7 cellular contexts compared by ENCODE assay signal in genomic region chr1:154334647-154335350, GRCh38. TPM values are rescaled to one million over a fixed set of nuclear protein-coding genes. Genes with fewer than 3 reads are reported as not detected.
DNase-seq lines count a peak whose midpoint lies in the region; FAIRE-seq and TF ChIP-seq lines count a peak whose summit lies in the region.

No MANE protein-coding gene starts in this region.

- CTCF ChIA-PET in SK-N-SH (lab: Yijun Ruan, JAX), result interaction anchor here (0.6 to 6.7 kb wide), 50 partner anchors 8 to 233 kb away, joined by 3 to 99 read pairs (median 4); partner anchors contain the start of genes AQP10, ATP8B2, CHRNB2 and HAX1

- no peak overlapping the region for H3K4me2 ChIP-seq in SK-N-SH

- H3K79me2 ChIP-seq in SK-N-SH (ENCODE audit: insufficient read depth), result no peaks in the 10 kb centered on the region

- H3K9me3 ChIP-seq in MG63 (no peaks in the 10 kb centered on the region), SK-N-SH (no peaks in the 10 kb centered on the region), tibial nerve (no peaks in the 10 kb centered on the region)

- 35% methylated on average over 9 of the region's 9 CpGs for WGBS in SK-N-SH (ENCODE audit: low lambda C conversion rate)
- 2 to 5% methylated on average over 9 of the region's 9 CpGs for WGBS in tibial nerve, 2 donors

- H3K9ac ChIP-seq in SK-N-SH, result no peak overlapping the region

- no peak overlapping the region for H2AFZ ChIP-seq in SK-N-SH (ENCODE audit: low read depth)

- peak; percentile 92 for FAIRE-seq in GM12891 (lab: Jason Lieb, UNC)
- no peak for FAIRE-seq in frontal cortex (lab: Jason Lieb, UNC)

- peak; percentile 92 for TF ChIP-seq CTCF in SK-N-SH (IDR thresholded peaks at IDR 0.05)
- TF ChIP-seq CTCF in tibial nerve (IDR thresholded peaks at IDR 0.05), result peak; percentile 84 to 93 (median 91)

- no peak for TF ChIP-seq EP300 in SK-N-SH (IDR thresholded peaks at IDR 0.05; ENCODE audit: borderline replicate concordance in 1 of 2, low read depth in 1 of 2, low read length in 1 of 2)
- peak in 1 of 2 donors; percentile 57 for TF ChIP-seq EP300 in tibial nerve (IDR thresholded peaks at IDR 0.05)

- H3K9me2 ChIP-seq in SK-N-SH, result no peaks in the 10 kb centered on the region

- peaks cover 11% of the 10 kb centered on the region for H3F3A ChIP-seq in SK-N-SH (replicated peaks; ENCODE audit: insufficient read depth)

- DNase-seq in GM12891 (ENCODE audit: insufficient read length, low spot score) (peak; percentile 86), MG63 (peak; percentile 74), SK-N-SH (peak; percentile 88), frontal cortex (ENCODE audit: low spot score in 2 of 2) (peak; percentile 57 to 81), pons (ENCODE audit: low spot score) (peak; percentile 74), tibial nerve (ENCODE audit: low spot score in 2 of 2) (peak; percentile 77 to 85)
- DNase-seq in activated naive CD4-positive, alpha-beta T cell treated with Interleukin-2 at 50 U/mL for 16 hours, result peak; percentile 92

- peaks cover 9% of the 10 kb centered on the region for H4K20me1 ChIP-seq in SK-N-SH (ENCODE audit: insufficient read depth)

- H3K4me3 ChIP-seq in MG63 (no peak overlapping the region), SK-N-SH (ENCODE audit: low read depth in 2 of 2, low read length in 1 of 2) (peak overlapping the region in 1 of 2 experiments; percentile 10; a peak in 1 of 4 replicates), tibial nerve (no peak overlapping the region)

- H3K4me1 ChIP-seq in SK-N-SH (ENCODE audit: control insufficient read depth in 1 of 2, insufficient read depth in 2 of 2, low read depth in 1 of 2, low read length in 1 of 2) (peaks cover 2 to 7% of the 10 kb centered on the region in 2 experiments; a peak in 2 of 4 replicates), tibial nerve (peaks cover 0 to 32% (median 15%) of the 10 kb centered on the region in 4 donors)

- POLR2A ChIA-PET in SK-N-SH (lab: Yijun Ruan, JAX), result interaction anchor here (0.9 to 1.0 kb wide), 2 partner anchors 57 to 61 kb away, joined by 3 to 4 read pairs; no protein-coding TSS in a partner anchor

- H3K27me3 ChIP-seq in MG63, result no peaks in the 10 kb centered on the region
- no peaks in the 10 kb centered on the region for H3K27me3 ChIP-seq in SK-N-SH (ENCODE audit: insufficient read depth)
- no peaks in the 10 kb centered on the region for H3K27me3 ChIP-seq in tibial nerve

- H3K36me3 ChIP-seq in MG63, result peaks cover 96% of the 10 kb centered on the region
- peaks cover 60 to 65% of the 10 kb centered on the region in 2 experiments for H3K36me3 ChIP-seq in SK-N-SH (replicated peaks in 1 of 2; ENCODE audit: control insufficient read depth in 1 of 2, insufficient read depth in 2 of 2, low read length in 1 of 2)
- H3K36me3 ChIP-seq in tibial nerve, result peaks cover 3 to 76% (median 11%) of the 10 kb centered on the region in 3 donors

- H3K27ac ChIP-seq in SK-N-SH (ENCODE audit: low read depth in 2 of 2, low read length in 1 of 2) (peak overlapping the region; percentile 25 to 47; a peak in 3 of 4 replicates), tibial nerve (peak overlapping the region; percentile 44 to 82 (median 72))

- no peak for TF ChIP-seq POLR2A in GM12891 (IDR thresholded peaks at IDR 0.05; ENCODE audit: low read depth, low read length)
- TF ChIP-seq POLR2A in tibial nerve (IDR thresholded peaks at IDR 0.05), result no peak

- TF ChIP-seq RAD21 in SK-N-SH (IDR thresholded peaks at IDR 0.05; ENCODE audit: low read length), result peak; percentile 77

TF ChIP-seq in GM12891, 5 proteins besides CTCF, POLR2A, EP300 and RAD21:
- TF ChIP-seq POU2F2 (IDR thresholded peaks at IDR 0.05; ENCODE audit: low read depth, low read length) (no peak), TAF1 (IDR thresholded peaks at IDR 0.05; ENCODE audit: low read depth, low read length) (no peak)

TF ChIP-seq in SK-N-SH, 30 proteins besides CTCF, POLR2A, EP300 and RAD21:
- 0 out of 2 replicates have a peak, but pooled peaks have one; percentile 29 for TF ChIP-seq SIN3A (IDR thresholded peaks at IDR 0.05; ENCODE audit: borderline replicate concordance, low read depth, low read length)
- peak; percentile 53 for TF ChIP-seq MXI1 (IDR thresholded peaks at IDR 0.05; ENCODE audit: low read depth, low read length)
- TF ChIP-seq SMC3 (IDR thresholded peaks at IDR 0.05; ENCODE audit: low read depth, low read length), result peak; percentile 74
- no peak for TF ChIP-seq NFIC (IDR thresholded peaks at IDR 0.05; ENCODE audit: borderline replicate concordance)
- peak; percentile 27; the same call in 1 of the 2 replicates for TF ChIP-seq MAX (IDR thresholded peaks at IDR 0.05; ENCODE audit: low read depth)

RNA-seq across cellular contexts. Expression of gene ATP8B2, which starts 9.5 kb away (rescaled TPM):
- polyA plus RNA-seq in GM12891 (2012; ENCODE audit: low read depth, missing spikeins), result 4.4 TPM
- 58.1 and 74.8 TPM in 2 replicates for total RNA-seq in MG63 (2014; rRNA removed; shearing (Covaris generic); ENCODE audit: low replicate concordance)
- polyA plus RNA-seq in SK-N-SH (2012; rRNA removed), result 42.7 and 50.7 TPM in 2 replicates
- 29.9 and 42.8 TPM in 2 replicates for polyA plus RNA-seq in SK-N-SH (2012; cell fraction: cytosol; rRNA removed)
- 71.3 and 72.5 TPM in 2 replicates for polyA plus RNA-seq in SK-N-SH (2012; cell fraction: nucleus; rRNA removed)
- total RNA-seq in frontal cortex, result 25.3 TPM
- total RNA-seq in tibial nerve, result 100 to 1,000 TPM; 136 to 261 (median 156) TPM

RNA-seq across cellular contexts. Expression of gene AQP10, which starts 13.9 kb away (rescaled TPM):
- not detected for polyA plus RNA-seq in GM12891 (2012; ENCODE audit: low read depth, missing spikeins)
- not detected in 2 replicates for total RNA-seq in MG63 (2014; rRNA removed; shearing (Covaris generic); ENCODE audit: low replicate concordance)
- 0.02 and 0.13 TPM in 2 replicates for polyA plus RNA-seq in SK-N-SH (2012; rRNA removed)
- polyA plus RNA-seq in SK-N-SH (2012; cell fraction: cytosol; rRNA removed), result 0.01 and 0.09 TPM in 2 replicates
- 0.04 and 0.09 TPM in 2 replicates for polyA plus RNA-seq in SK-N-SH (2012; cell fraction: nucleus; rRNA removed)
- total RNA-seq in frontal cortex, result not detected
- under 1 TPM in 1 of 4 donors, not detected in 3; 0.21 TPM for total RNA-seq in tibial nerve
